Comparison of ENCODE assay signal across 8 cellular contexts in genomic region chrX:45758738-45759397, GRCh38.
DNase-seq lines count a peak whose midpoint lies in the region; ATAC-seq and TF ChIP-seq lines count a peak whose summit lies in the region.

No MANE protein-coding gene starts in this region.

- ATAC-seq in HG02943 (IDR thresholded peaks at IDR 0.05; ENCODE audit: low read depth, unreplicated experiment) (peak; percentile 73), sciatic nerve (no peak)

- intact Hi-C loops in sciatic nerve (cut with DNase I) = no loop called here

- peak; percentile 69 for DNase-seq in activated CD8-positive, alpha-beta memory T cell treated with anti-CD3 and anti-CD28 coated beads for 24 hours
- no peak for DNase-seq in activated CD8-positive, alpha-beta memory T cell treated with anti-CD3 and anti-CD28 coated beads, Interleukin-2, amount 50 U/mL, for 48 hours
- DNase-seq in SIG-M5 (lab: John Stamatoyannopoulos, UW) = peak; percentile 2
- DNase-seq in fibroblast of the aortic adventitia (ENCODE audit: low read depth) = no peak
- no peak for DNase-seq in nucleus accumbens (lab: John Stamatoyannopoulos, UW)
- no peak for DNase-seq in T1000 (lab: John Stamatoyannopoulos, UW)
- DNase-seq in sciatic nerve (ENCODE audit: low spot score) = no peak

- peak overlapping the region; percentile 7 for H3K4me3 ChIP-seq in fibroblast of the aortic adventitia (ENCODE audit: low read depth, low read length)

- TF ChIP-seq CTCF in fibroblast of the aortic adventitia (IDR thresholded peaks at IDR 0.05; ENCODE audit: insufficient read depth, low read length) = no peak

Comparison
In these comparisons a context has a peak if more than half of its experiments do, and no peak if none do; other contexts are left out.
1. DNase-seq: peak in activated CD8-positive, alpha-beta memory T cell treated with anti-CD3 and anti-CD28 coated beads for 24 hours (single experiment) and SIG-M5 (single experiment); none in activated CD8-positive, alpha-beta memory T cell treated with anti-CD3 and anti-CD28 coated beads, Interleukin-2, amount 50 U/mL, for 48 hours (single experiment), fibroblast of the aortic adventitia (single experiment), nucleus accumbens (0 of 56), T1000 (single experiment) and sciatic nerve (single experiment).